Comparison of ENCODE assay signal across 2 cellular contexts in the genomic region with DNA sequence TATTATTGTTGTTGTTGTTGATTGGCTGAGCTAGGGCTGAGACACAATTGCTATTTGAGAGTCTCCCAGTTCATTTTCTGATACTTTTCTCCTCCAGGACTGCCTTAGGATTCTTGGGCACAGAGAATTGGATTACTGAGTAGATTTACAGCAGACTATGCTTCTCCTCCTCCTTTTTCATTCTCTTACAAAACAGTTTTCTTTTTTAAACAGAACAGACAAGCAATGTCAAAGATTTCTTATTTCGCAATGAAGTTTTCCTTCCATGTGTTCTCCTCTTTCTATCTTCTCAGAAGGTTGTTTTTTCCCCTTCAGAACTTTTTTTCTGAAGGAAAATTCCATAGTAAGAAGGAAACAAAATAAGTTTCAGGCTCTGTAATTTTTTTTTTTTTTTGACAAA.
TF ChIP-seq lines count a peak whose summit lies in the region.

No MANE protein-coding gene starts in this region.

TF ChIP-seq in IMR-90, 13 proteins besides CTCF, POLR2A, EP300 and RAD21:
- no peak for TF ChIP-seq SMC3 (IDR thresholded peaks at IDR 0.05; ENCODE audit: low read depth, low read length)
- TF ChIP-seq CEBPB (IDR thresholded peaks at IDR 0.05; ENCODE audit: low read depth, low read length): peak; percentile 84

TF ChIP-seq in HepG2, 621 proteins besides CTCF, POLR2A, EP300 and RAD21:
- TF ChIP-seq CEBPB (IDR thresholded peaks at IDR 0.05; ENCODE audit: borderline replicate concordance, low read depth, low read length): peak; percentile 53; the same call in 1 of the 2 replicates
- TF ChIP-seq CEBPG (CRISPR knock-in tag; IDR thresholded peaks at IDR 0.05): 0 out of 2 replicates have a peak, but pooled peaks have one; percentile 9
- TF ChIP-seq ATF1 (CRISPR knock-in tag; IDR thresholded peaks at IDR 0.05): no peak
- no peak for TF ChIP-seq ZSCAN30 (CRISPR knock-in tag; IDR thresholded peaks at IDR 0.05)
- TF ChIP-seq HDAC1 (CRISPR knock-in tag; IDR thresholded peaks at IDR 0.05): no peak
- TF ChIP-seq, protein P1, sequence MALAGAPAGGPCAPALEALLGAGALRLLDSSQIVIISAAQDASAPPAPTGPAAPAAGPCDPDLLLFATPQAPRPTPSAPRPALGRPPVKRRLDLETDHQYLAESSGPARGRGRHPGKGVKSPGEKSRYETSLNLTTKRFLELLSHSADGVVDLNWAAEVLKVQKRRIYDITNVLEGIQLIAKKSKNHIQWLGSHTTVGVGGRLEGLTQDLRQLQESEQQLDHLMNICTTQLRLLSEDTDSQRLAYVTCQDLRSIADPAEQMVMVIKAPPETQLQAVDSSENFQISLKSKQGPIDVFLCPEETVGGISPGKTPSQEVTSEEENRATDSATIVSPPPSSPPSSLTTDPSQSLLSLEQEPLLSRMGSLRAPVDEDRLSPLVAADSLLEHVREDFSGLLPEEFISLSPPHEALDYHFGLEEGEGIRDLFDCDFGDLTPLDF (CRISPR knock-in tag; IDR thresholded peaks at IDR 0.05): no peak
TF ChIP-seq in HepG2: peak in this region for 2.
